ENCODE assay signal across 1 cellular context in the genomic region with DNA sequence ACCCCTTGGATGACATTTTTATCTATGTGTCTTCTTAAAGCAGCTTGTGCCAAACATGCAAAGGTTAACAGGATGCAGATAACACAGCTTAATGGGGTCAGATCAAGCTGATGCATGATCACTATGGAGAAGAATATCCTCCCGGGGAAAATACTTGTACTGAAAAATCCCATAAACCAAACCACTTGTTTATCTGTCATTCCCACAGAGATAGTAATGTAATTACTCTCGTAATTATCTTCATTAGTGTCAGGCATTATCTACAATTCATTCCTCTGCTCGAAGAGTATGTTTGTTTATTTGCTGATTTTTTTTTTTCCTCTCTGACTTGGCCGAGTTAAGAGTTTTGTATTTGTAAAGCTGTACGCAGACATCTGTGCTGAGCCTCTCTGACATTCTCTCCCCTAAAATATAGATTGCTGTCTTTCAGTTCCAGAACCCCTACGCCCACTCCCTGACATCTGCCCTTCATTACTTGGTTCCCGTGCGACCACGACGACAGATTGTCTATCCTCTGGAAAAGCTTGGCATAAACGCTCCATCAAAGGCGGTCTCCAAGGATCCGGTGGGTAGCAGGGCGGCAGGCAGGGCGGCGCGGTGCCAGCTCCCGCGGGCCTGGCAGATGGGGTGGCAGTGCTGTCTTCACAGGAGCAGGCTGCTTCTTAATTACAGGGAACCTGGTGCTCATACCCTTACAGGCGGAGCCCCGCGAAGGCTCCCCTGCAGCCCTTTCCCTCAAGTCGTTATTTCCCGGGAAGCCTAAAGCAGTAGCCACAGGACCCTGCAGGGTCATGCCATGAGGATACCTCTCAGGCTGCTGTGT.
A peak's percentile ranks its signal among the peaks of the same experiment; 100 is the strongest.
TF ChIP-seq lines count a peak whose summit lies in the region.

No MANE protein-coding gene starts in this region.

TF ChIP-seq in HEK293, 187 proteins besides CTCF, POLR2A, EP300 and RAD21 (continued from another document and continues in another):
- TF ChIP-seq ZNF433 (tag by site-specific recombination; IDR thresholded peaks at IDR 0.05; ENCODE audit: low read depth) (no peak), ZNF292 (tag by site-specific recombination; IDR thresholded peaks at IDR 0.05; ENCODE audit: borderline replicate concordance, low read depth) (no peak), ZNF146 (tag by site-specific recombination; IDR thresholded peaks at IDR 0.05) (no peak), ZNF239 (tag by site-specific recombination; IDR thresholded peaks at IDR 0.05) (no peak), ZNF558 (tag by site-specific recombination; IDR thresholded peaks at IDR 0.05) (0 out of 2 replicates have a peak, but pooled peaks have one; percentile 23), GLI4 (tag by site-specific recombination; IDR thresholded peaks at IDR 0.05) (no peak), ZNF670 (tag by site-specific recombination; IDR thresholded peaks at IDR 0.05; ENCODE audit: low read depth) (no peak), ZNF366 (tag by site-specific recombination; conservative IDR thresholded peaks at IDR 0.05) (no peak), ZNF600 (tag by site-specific recombination; IDR thresholded peaks at IDR 0.05) (no peak), ZNF335 (tag by site-specific recombination; conservative IDR thresholded peaks at IDR 0.05) (peak; percentile 43), ZNF140 (tag by site-specific recombination; IDR thresholded peaks at IDR 0.05) (no peak), ZBTB21 (tag by site-specific recombination; IDR thresholded peaks at IDR 0.05) (no peak), ZNF555 (tag by site-specific recombination; conservative IDR thresholded peaks at IDR 0.05) (no peak)
- TF ChIP-seq, protein P1, sequence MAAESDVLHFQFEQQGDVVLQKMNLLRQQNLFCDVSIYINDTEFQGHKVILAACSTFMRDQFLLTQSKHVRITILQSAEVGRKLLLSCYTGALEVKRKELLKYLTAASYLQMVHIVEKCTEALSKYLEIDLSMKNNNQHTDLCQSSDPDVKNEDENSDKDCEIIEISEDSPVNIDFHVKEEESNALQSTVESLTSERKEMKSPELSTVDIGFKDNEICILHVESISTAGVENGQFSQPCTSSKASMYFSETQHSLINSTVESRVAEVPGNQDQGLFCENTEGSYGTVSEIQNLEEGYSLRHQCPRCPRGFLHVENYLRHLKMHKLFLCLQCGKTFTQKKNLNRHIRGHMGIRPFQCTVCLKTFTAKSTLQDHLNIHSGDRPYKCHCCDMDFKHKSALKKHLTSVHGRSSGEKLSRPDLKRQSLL (tag by site-specific recombination; IDR thresholded peaks at IDR 0.05): no peak
- TF ChIP-seq, protein P2, sequence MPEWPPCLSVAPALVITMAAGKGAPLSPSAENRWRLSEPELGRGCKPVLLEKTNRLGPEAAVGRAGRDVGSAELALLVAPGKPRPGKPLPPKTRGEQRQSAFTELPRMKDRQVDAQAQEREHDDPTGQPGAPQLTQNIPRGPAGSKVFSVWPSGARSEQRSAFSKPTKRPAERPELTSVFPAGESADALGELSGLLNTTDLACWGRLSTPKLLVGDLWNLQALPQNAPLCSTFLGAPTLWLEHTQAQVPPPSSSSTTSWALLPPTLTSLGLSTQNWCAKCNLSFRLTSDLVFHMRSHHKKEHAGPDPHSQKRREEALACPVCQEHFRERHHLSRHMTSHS (tag by site-specific recombination; IDR thresholded peaks at IDR 0.05): 0 out of 2 replicates have a peak, but pooled peaks have one; percentile 49
- TF ChIP-seq, protein P3, sequence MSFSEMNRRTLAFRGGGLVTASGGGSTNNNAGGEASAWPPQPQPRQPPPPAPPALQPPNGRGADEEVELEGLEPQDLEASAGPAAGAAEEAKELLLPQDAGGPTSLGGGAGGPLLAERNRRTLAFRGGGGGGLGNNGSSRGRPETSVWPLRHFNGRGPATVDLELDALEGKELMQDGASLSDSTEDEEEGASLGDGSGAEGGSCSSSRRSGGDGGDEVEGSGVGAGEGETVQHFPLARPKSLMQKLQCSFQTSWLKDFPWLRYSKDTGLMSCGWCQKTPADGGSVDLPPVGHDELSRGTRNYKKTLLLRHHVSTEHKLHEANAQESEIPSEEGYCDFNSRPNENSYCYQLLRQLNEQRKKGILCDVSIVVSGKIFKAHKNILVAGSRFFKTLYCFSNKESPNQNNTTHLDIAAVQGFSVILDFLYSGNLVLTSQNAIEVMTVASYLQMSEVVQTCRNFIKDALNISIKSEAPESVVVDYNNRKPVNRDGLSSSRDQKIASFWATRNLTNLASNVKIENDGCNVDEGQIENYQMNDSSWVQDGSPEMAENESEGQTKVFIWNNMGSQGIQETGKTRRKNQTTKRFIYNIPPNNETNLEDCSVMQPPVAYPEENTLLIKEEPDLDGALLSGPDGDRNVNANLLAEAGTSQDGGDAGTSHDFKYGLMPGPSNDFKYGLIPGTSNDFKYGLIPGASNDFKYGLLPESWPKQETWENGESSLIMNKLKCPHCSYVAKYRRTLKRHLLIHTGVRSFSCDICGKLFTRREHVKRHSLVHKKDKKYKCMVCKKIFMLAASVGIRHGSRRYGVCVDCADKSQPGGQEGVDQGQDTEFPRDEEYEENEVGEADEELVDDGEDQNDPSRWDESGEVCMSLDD (tag by site-specific recombination; IDR thresholded peaks at IDR 0.05): no peak
- TF ChIP-seq, protein P4, sequence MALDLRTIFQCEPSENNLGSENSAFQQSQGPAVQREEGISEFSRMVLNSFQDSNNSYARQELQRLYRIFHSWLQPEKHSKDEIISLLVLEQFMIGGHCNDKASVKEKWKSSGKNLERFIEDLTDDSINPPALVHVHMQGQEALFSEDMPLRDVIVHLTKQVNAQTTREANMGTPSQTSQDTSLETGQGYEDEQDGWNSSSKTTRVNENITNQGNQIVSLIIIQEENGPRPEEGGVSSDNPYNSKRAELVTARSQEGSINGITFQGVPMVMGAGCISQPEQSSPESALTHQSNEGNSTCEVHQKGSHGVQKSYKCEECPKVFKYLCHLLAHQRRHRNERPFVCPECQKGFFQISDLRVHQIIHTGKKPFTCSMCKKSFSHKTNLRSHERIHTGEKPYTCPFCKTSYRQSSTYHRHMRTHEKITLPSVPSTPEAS (tag by site-specific recombination; IDR thresholded peaks at IDR 0.05): no peak
- TF ChIP-seq, protein P5, sequence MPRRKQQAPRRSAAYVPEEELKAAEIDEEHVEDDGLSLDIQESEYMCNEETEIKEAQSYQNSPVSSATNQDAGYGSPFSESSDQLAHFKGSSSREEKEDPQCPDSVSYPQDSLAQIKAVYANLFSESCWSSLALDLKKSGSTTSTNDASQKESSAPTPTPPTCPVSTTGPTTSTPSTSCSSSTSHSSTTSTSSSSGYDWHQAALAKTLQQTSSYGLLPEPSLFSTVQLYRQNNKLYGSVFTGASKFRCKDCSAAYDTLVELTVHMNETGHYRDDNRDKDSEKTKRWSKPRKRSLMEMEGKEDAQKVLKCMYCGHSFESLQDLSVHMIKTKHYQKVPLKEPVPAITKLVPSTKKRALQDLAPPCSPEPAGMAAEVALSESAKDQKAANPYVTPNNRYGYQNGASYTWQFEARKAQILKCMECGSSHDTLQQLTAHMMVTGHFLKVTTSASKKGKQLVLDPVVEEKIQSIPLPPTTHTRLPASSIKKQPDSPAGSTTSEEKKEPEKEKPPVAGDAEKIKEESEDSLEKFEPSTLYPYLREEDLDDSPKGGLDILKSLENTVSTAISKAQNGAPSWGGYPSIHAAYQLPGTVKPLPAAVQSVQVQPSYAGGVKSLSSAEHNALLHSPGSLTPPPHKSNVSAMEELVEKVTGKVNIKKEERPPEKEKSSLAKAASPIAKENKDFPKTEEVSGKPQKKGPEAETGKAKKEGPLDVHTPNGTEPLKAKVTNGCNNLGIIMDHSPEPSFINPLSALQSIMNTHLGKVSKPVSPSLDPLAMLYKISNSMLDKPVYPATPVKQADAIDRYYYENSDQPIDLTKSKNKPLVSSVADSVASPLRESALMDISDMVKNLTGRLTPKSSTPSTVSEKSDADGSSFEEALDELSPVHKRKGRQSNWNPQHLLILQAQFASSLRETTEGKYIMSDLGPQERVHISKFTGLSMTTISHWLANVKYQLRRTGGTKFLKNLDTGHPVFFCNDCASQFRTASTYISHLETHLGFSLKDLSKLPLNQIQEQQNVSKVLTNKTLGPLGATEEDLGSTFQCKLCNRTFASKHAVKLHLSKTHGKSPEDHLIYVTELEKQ (tag by site-specific recombination; IDR thresholded peaks at IDR 0.05; ENCODE audit: borderline replicate concordance): peak; percentile 35; the same call in 1 of the 2 replicates
- TF ChIP-seq, protein P6, sequence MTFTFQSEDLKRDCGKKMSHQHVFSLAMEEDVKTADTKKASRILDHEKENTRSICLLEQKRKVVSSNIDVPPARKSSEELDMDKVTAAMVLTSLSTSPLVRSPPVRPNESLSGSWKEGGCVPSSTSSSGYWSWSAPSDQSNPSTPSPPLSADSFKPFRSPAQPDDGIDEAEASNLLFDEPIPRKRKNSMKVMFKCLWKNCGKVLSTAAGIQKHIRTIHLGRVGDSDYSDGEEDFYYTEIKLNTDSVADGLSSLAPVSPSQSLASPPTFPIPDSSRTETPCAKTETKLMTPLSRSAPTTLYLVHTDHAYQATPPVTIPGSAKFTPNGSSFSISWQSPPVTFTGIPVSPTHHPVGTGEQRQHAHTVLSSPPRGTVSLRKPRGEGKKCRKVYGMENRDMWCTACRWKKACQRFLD (tag by site-specific recombination; IDR thresholded peaks at IDR 0.05): no peak
- TF ChIP-seq, protein P7, sequence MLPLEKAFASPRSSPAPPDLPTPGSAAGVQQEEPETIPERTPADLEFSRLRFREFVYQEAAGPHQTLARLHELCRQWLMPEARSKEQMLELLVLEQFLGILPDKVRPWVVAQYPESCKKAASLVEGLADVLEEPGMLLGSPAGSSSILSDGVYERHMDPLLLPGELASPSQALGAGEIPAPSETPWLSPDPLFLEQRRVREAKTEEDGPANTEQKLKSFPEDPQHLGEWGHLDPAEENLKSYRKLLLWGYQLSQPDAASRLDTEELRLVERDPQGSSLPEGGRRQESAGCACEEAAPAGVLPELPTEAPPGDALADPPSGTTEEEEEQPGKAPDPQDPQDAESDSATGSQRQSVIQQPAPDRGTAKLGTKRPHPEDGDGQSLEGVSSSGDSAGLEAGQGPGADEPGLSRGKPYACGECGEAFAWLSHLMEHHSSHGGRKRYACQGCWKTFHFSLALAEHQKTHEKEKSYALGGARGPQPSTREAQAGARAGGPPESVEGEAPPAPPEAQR (tag by site-specific recombination; IDR thresholded peaks at IDR 0.05): peak; percentile 37; the same call in 1 of the 2 replicates
- TF ChIP-seq, protein P8, sequence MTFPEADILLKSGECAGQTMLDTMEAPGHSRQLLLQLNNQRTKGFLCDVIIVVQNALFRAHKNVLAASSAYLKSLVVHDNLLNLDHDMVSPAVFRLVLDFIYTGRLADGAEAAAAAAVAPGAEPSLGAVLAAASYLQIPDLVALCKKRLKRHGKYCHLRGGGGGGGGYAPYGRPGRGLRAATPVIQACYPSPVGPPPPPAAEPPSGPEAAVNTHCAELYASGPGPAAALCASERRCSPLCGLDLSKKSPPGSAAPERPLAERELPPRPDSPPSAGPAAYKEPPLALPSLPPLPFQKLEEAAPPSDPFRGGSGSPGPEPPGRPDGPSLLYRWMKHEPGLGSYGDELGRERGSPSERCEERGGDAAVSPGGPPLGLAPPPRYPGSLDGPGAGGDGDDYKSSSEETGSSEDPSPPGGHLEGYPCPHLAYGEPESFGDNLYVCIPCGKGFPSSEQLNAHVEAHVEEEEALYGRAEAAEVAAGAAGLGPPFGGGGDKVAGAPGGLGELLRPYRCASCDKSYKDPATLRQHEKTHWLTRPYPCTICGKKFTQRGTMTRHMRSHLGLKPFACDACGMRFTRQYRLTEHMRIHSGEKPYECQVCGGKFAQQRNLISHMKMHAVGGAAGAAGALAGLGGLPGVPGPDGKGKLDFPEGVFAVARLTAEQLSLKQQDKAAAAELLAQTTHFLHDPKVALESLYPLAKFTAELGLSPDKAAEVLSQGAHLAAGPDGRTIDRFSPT (tag by site-specific recombination; IDR thresholded peaks at IDR 0.05): peak; percentile 70
- TF ChIP-seq, protein P9, sequence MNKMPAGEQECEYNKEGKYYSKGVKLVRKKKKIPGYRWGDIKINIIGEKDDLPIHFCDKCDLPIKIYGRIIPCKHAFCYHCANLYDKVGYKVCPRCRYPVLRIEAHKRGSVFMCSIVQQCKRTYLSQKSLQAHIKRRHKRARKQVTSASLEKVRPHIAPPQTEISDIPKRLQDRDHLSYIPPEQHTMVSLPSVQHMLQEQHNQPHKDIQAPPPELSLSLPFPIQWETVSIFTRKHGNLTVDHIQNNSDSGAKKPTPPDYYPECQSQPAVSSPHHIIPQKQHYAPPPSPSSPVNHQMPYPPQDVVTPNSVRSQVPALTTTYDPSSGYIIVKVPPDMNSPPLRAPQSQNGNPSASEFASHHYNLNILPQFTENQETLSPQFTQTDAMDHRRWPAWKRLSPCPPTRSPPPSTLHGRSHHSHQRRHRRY (tag by site-specific recombination; IDR thresholded peaks at IDR 0.05): peak; percentile 78; the same call in 1 of the 2 replicates
- TF ChIP-seq, protein P10, sequence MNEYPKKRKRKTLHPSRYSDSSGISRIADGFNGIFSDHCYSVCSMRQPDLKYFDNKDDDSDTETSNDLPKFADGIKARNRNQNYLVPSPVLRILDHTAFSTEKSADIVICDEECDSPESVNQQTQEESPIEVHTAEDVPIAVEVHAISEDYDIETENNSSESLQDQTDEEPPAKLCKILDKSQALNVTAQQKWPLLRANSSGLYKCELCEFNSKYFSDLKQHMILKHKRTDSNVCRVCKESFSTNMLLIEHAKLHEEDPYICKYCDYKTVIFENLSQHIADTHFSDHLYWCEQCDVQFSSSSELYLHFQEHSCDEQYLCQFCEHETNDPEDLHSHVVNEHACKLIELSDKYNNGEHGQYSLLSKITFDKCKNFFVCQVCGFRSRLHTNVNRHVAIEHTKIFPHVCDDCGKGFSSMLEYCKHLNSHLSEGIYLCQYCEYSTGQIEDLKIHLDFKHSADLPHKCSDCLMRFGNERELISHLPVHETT (tag by site-specific recombination; IDR thresholded peaks at IDR 0.05): 0 out of 2 replicates have a peak, but pooled peaks have one; percentile 44
